ENCODE assay signal across 12 cellular contexts in the genomic region with DNA sequence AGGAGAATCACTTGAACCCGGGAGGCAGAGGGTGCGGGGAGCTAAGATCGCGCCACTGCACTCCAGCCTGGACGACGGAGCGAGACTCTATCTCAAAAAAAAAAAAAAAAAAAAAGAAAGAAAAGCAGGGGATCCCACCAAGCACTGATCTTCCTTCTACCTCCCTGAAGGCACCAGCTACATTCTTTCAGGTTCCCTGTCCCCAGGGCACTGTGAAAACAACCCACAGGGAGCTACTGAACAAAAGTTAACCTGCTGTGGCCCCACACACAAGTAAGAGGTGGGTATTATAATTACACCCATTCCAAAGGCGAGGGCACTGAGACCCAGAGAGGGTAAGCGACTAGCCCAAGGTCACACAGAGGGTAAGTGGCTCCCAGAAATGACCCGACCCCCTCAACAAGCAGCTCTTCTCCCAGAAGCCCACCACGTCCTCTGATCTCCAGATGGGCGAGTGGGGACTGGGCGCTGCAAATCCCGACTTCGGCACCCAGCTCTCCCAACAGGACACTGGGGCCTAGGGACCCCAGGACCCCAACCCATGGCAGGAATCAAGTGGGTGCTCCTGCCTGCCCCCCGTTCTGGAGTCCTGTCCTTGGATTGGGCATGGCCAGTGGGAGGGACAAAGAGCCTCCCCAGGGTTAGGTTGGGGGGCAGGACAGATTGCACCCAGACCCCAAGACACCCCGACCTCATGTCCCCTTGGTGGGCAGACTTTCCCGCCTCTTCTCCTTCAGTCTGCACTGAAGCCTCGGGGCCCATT. TPM values are rescaled to one million over a fixed set of nuclear protein-coding genes. Genes with fewer than 3 reads are reported as not detected.
DNase-seq lines count a peak whose midpoint lies in the region; ATAC-seq and TF ChIP-seq lines count a peak whose summit lies in the region.
"Had no signal": no experiment of that assay in that cellular context is flagged by ENCODE, and none has a peak within 500 bp of the region (broad histone marks: within the 10 kb centered on the region; RNA-seq: fewer than 3 reads in every experiment).

No MANE protein-coding gene starts in this region.

- in situ Hi-C loops in GM23248 (cut with MboI): no loop called here

- H3F3A ChIP-seq in GM23248 (ENCODE audit: insufficient read depth): no peaks in the 10 kb centered on the region

- RAD21 ChIA-PET in HCT116 (lab: Charles Lee; ENCODE audit: low non-redundant PET in 1 of 2, low total read pairs in 2 of 2, uncharacterized antibody in 2 of 2, unreplicated experiment in 2 of 2): no interaction called here

- peaks cover 15% of the 10 kb centered on the region for H3K4me1 ChIP-seq in CD8-positive, alpha-beta memory T cell (ENCODE audit: insufficient read depth, low read length)
- H3K4me1 ChIP-seq in HCT116 (ENCODE audit: control insufficient read depth in 1 of 2, insufficient read depth in 2 of 2, low read length in 2 of 2) (peaks cover 0 to 24% of the 10 kb centered on the region in 2 experiments; a peak in 3 of 4 replicates), GM23248 (ENCODE audit: insufficient read depth) (no peaks in the 10 kb centered on the region)

- H3K27ac ChIP-seq in CD8-positive, alpha-beta memory T cell (ENCODE audit: low read depth, low read length): no peak overlapping the region
- peak overlapping the region; percentile 96; the same call in 1 of the 2 replicates for H3K27ac ChIP-seq in HCT116 (ENCODE audit: low read depth, low read length)
- no peak overlapping the region for H3K27ac ChIP-seq in GM23248

- WGBS in GM23248 (ENCODE audit: low coverage in 1 of 2, low lambda C conversion rate in 2 of 2, missing lambda C conversion rate in 2 of 2), 2 experiments: 89 to 94% methylated on average over 14 to 19 of the region's 19 CpGs

- H3K9me3 Mint-ChIP-seq in CD8-positive, alpha-beta memory T cell: no peaks in the 10 kb centered on the region
- no peaks in the 10 kb centered on the region for H3K9me3 Mint-ChIP-seq in activated naive CD8-positive, alpha-beta T cell (ENCODE audit: low read depth)
- no peaks in the 10 kb centered on the region for H3K9me3 Mint-ChIP-seq in natural killer cell treated with Interleukin-12 subunit alpha and Interleukin-12 subunit beta and Interleukin-15 and Interleukin-18, amount 100 ng/mL, for 72 hours

- no peaks in the 10 kb centered on the region for H3K27me3 ChIP-seq in CD8-positive, alpha-beta memory T cell (ENCODE audit: insufficient read depth, low read length, poor library complexity, severe bottlenecking)
- H3K27me3 ChIP-seq in HCT116 (ENCODE audit: insufficient read depth, low read length): no peaks in the 10 kb centered on the region
- no peaks in the 10 kb centered on the region for H3K27me3 ChIP-seq in GM23248 (replicated peaks; ENCODE audit: insufficient read depth)

- H3K9me2 ChIP-seq in HCT116 (ENCODE audit: insufficient read depth) (no peaks in the 10 kb centered on the region), GM23248 (ENCODE audit: insufficient read depth) (no peaks in the 10 kb centered on the region)

- DNase-seq in CD8-positive, alpha-beta memory T cell: no peak
- no peak for DNase-seq in HCT116 (ENCODE audit: low read depth, low spot score)
- DNase-seq in natural killer cell treated with Interleukin-12 subunit alpha and Interleukin-12 subunit beta and Interleukin-15 and Interleukin-18, amount 100 ng/mL, for 72 hours (ENCODE audit: low spot score): no peak
- DNase-seq in SHP77 (lab: John Stamatoyannopoulos, UW): no peak
- no peak for DNase-seq in GM23248
- DNase-seq in AG08396 (ENCODE audit: low spot score): no peak
- DNase-seq: activated effector memory CD4-positive, alpha-beta T cell treated with anti-CD3 and anti-CD28 coated beads, Interleukin-2, amount 50 U/mL, for 16 hours; EL; head of caudate nucleus; NCI-H774; stimulated activated CD4-positive, alpha-beta T cell treated with anti-CD3 and anti-CD28 coated beads, Interleukin-12 subunit alpha, Interleukin-12 subunit beta, amount 100 ng/mL, for 4 hours had no signal

- H3K36me3 ChIP-seq in CD8-positive, alpha-beta memory T cell (ENCODE audit: insufficient read depth, low read length): no peaks in the 10 kb centered on the region
- peaks cover 0 to 14% of the 10 kb centered on the region in 2 experiments for H3K36me3 ChIP-seq in HCT116 (ENCODE audit: control insufficient read depth in 1 of 2, insufficient read depth in 2 of 2, low read length in 2 of 2)
- H3K36me3 ChIP-seq in GM23248 (ENCODE audit: low read depth): no peaks in the 10 kb centered on the region

- no peak for TF ChIP-seq POLR2A in HCT116 (IDR thresholded peaks at IDR 0.05; ENCODE audit: borderline replicate concordance, extremely low read depth, insufficient read depth, insufficient read length)

- no peak overlapping the region for H3K4me3 ChIP-seq in CD8-positive, alpha-beta memory T cell (ENCODE audit: low read length)
- no peak overlapping the region for H3K4me3 ChIP-seq in HCT116 (replicated peaks in 1 of 2; ENCODE audit: low read depth in 1 of 2, low read length in 2 of 2)
- no peak overlapping the region for H3K4me3 ChIP-seq in GM23248

- H3K4me1 Mint-ChIP-seq in CD8-positive, alpha-beta memory T cell: peaks cover 18 to 23% (median 19%) of the 10 kb centered on the region in 3 donors
- H3K4me1 Mint-ChIP-seq in activated naive CD8-positive, alpha-beta T cell (ENCODE audit: low read depth): peaks cover 17% of the 10 kb centered on the region
- H3K4me1 Mint-ChIP-seq in natural killer cell treated with Interleukin-12 subunit alpha and Interleukin-12 subunit beta and Interleukin-15 and Interleukin-18, amount 100 ng/mL, for 72 hours (ENCODE audit: low read depth in 2 of 2): peaks cover 14 to 20% of the 10 kb centered on the region in 2 donors

- no peak for TF ChIP-seq RAD21 in HCT116 (IDR thresholded peaks at IDR 0.05; ENCODE audit: low read depth)

- no peaks in the 10 kb centered on the region for H3K27me3 Mint-ChIP-seq in CD8-positive, alpha-beta memory T cell
- H3K27me3 Mint-ChIP-seq in activated naive CD8-positive, alpha-beta T cell: no peaks in the 10 kb centered on the region
- no peaks in the 10 kb centered on the region for H3K27me3 Mint-ChIP-seq in natural killer cell treated with Interleukin-12 subunit alpha and Interleukin-12 subunit beta and Interleukin-15 and Interleukin-18, amount 100 ng/mL, for 72 hours

- ATAC-seq in HCT116: no peak
- ATAC-seq in natural killer cell treated with Interleukin-12 subunit alpha and Interleukin-12 subunit beta and Interleukin-15 and Interleukin-18, amount 100 ng/mL, for 72 hours: no peak

- H3K79me2 ChIP-seq in HCT116 (ENCODE audit: insufficient read depth, low read length): peaks cover 76% of the 10 kb centered on the region
- peaks cover 91% of the 10 kb centered on the region for H3K79me2 ChIP-seq in GM23248 (ENCODE audit: insufficient read depth)

- H2AFZ ChIP-seq in HCT116 (ENCODE audit: low read depth, low read length, poor library complexity, severe bottlenecking) (no peak overlapping the region), GM23248 (no peak overlapping the region)

- H3K4me2 ChIP-seq in HCT116 (ENCODE audit: low read length) (peak overlapping the region; percentile 96; the same call in 1 of the 2 replicates), GM23248 (ENCODE audit: unreplicated experiment) (no peak overlapping the region)

- H3K36me3 Mint-ChIP-seq in CD8-positive, alpha-beta memory T cell: peaks cover 0 to 9% (median 0%) of the 10 kb centered on the region in 3 donors
- no peaks in the 10 kb centered on the region for H3K36me3 Mint-ChIP-seq in activated naive CD8-positive, alpha-beta T cell
- H3K36me3 Mint-ChIP-seq in natural killer cell treated with Interleukin-12 subunit alpha and Interleukin-12 subunit beta and Interleukin-15 and Interleukin-18, amount 100 ng/mL, for 72 hours: no peaks in the 10 kb centered on the region

- no peak for TF ChIP-seq CTCF in HCT116 (IDR thresholded peaks at IDR 0.05 in 2 of 3, conservative IDR thresholded peaks at IDR 0.05 in 1 of 3; ENCODE audit: borderline replicate concordance in 1 of 3, insufficient read depth in 1 of 3, low read depth in 2 of 3, low read length in 2 of 3)

- intact Hi-C loops in HCT116 (cut with micrococcal nuclease): no loop called here

- peak overlapping the region in 7 of 8 donors; percentile 62 to 97 (median 77) for H3K27ac Mint-ChIP-seq in CD8-positive, alpha-beta memory T cell
- no peak overlapping the region for H3K27ac Mint-ChIP-seq in activated naive CD8-positive, alpha-beta T cell
- peak overlapping the region; percentile 55 to 78 for H3K27ac Mint-ChIP-seq in natural killer cell treated with Interleukin-12 subunit alpha and Interleukin-12 subunit beta and Interleukin-15 and Interleukin-18, amount 100 ng/mL, for 72 hours

- BruUV-seq in HCT116 (replicated peaks; lab: Mats Ljungman, UMichigan): no TSS peak

- POLR2A ChIA-PET in CD8-positive, alpha-beta memory T cell (lab: Charles Lee): no interaction called here
- POLR2A ChIA-PET in HCT116 (lab: Charles Lee): interaction anchor here (0.7 to 1.6 kb wide), 2 partner anchors 22 to 164 kb away, joined by 4 to 6 read pairs; a partner anchor contains a TSS

- H3K9me3 ChIP-seq in CD8-positive, alpha-beta memory T cell (ENCODE audit: low read length): no peaks in the 10 kb centered on the region
- H3K9me3 ChIP-seq in HCT116 (ENCODE audit: control insufficient read depth in 1 of 2, insufficient read depth in 1 of 2, low read depth in 1 of 2, low read length in 2 of 2) (no peaks in the 10 kb centered on the region), GM23248 (ENCODE audit: low read depth) (no peaks in the 10 kb centered on the region)

- H3K9ac ChIP-seq in HCT116 (ENCODE audit: low read length) (peak overlapping the region; percentile 100; the same call in 1 of the 2 replicates), GM23248 (no peak overlapping the region)

- peak overlapping the region; percentile 73 to 93 (median 88) for H3K4me3 Mint-ChIP-seq in CD8-positive, alpha-beta memory T cell
- H3K4me3 Mint-ChIP-seq in activated naive CD8-positive, alpha-beta T cell: peak overlapping the region; percentile 83
- H3K4me3 Mint-ChIP-seq in natural killer cell treated with Interleukin-12 subunit alpha and Interleukin-12 subunit beta and Interleukin-15 and Interleukin-18, amount 100 ng/mL, for 72 hours: peak overlapping the region; percentile 63

- CTCF ChIA-PET in CD8-positive, alpha-beta memory T cell (lab: Charles Lee): interaction anchor here (0.6 to 0.8 kb wide), 2 partner anchors 125 to 770 kb away, joined by 3 to 4 read pairs; no protein-coding TSS in a partner anchor
- CTCF ChIA-PET in HCT116 (lab: Charles Lee): interaction anchor here (0.7 kb wide), 1 partner anchor 9 kb away, joined by 3 read pairs; no protein-coding TSS in a partner anchor

- H4K20me1 ChIP-seq in HCT116 (ENCODE audit: insufficient read depth): peaks cover 9% of the 10 kb centered on the region; the same call in 1 of the 2 replicates
- no peaks in the 10 kb centered on the region for H4K20me1 ChIP-seq in GM23248 (ENCODE audit: insufficient read depth)

RNA-seq across cellular contexts. Expression of a gene that starts 2.4 kb away (rescaled TPM):
- 100 to 1,000 TPM; 110 to 116 TPM for total RNA-seq in CD8-positive, alpha-beta memory T cell
- 13.1 TPM for polyA plus RNA-seq in CD8-positive, alpha-beta memory T cell
- 228 TPM for total RNA-seq in HCT116 (2021; ENCODE audit: unreplicated experiment)
- 166 and 204 TPM in 2 replicates for polyA plus RNA-seq in HCT116 (2012)
- total RNA-seq in natural killer cell treated with Interleukin-12 subunit alpha and Interleukin-12 subunit beta and Interleukin-15 and Interleukin-18, amount 100 ng/mL, for 72 hours: 100 to 1,000 TPM in 1 of 2 donors, 10 to 100 TPM in 1; 74.9 to 165 TPM
- 93.7 and 119 TPM in 2 replicates for total RNA-seq in GM23248 (2014; rRNA removed; shearing (Covaris generic))
- 25.2 and 25.9 TPM in 2 replicates for polyA plus RNA-seq in GM23248 (2016; fragmentation: Nextera tagmentation; extraction: Ambion mirVana)

RNA-seq across cellular contexts. Expression of a gene that starts 21.5 kb away (rescaled TPM):
- total RNA-seq in CD8-positive, alpha-beta memory T cell: 10 to 100 TPM; 51.1 to 53.7 TPM
- 90.7 TPM for polyA plus RNA-seq in CD8-positive, alpha-beta memory T cell
- 37.9 TPM for total RNA-seq in HCT116 (2021; ENCODE audit: unreplicated experiment)
- polyA plus RNA-seq in HCT116 (2012): 40.1 and 61.8 TPM in 2 replicates
- 100 to 1,000 TPM; 233 to 784 TPM for total RNA-seq in natural killer cell treated with Interleukin-12 subunit alpha and Interleukin-12 subunit beta and Interleukin-15 and Interleukin-18, amount 100 ng/mL, for 72 hours
- 89.7 TPM in 2 replicates for total RNA-seq in GM23248 (2014; rRNA removed; shearing (Covaris generic))
- 95.0 and 96.1 TPM in 2 replicates for polyA plus RNA-seq in GM23248 (2016; fragmentation: Nextera tagmentation; extraction: Ambion mirVana)

RNA-seq across cellular contexts. Expression of a gene that starts 27.0 kb away (rescaled TPM):
- 100 to 1,000 TPM; 154 to 169 TPM for total RNA-seq in CD8-positive, alpha-beta memory T cell
- 71.0 TPM for polyA plus RNA-seq in CD8-positive, alpha-beta memory T cell
- 151 TPM for total RNA-seq in HCT116 (2021; ENCODE audit: unreplicated experiment)
- polyA plus RNA-seq in HCT116 (2012): 77.6 and 78.7 TPM in 2 replicates
- total RNA-seq in natural killer cell treated with Interleukin-12 subunit alpha and Interleukin-12 subunit beta and Interleukin-15 and Interleukin-18, amount 100 ng/mL, for 72 hours: 100 to 1,000 TPM in 1 of 2 donors, 10 to 100 TPM in 1; 80.1 to 124 TPM
- 56.4 and 57.6 TPM in 2 replicates for total RNA-seq in GM23248 (2014; rRNA removed; shearing (Covaris generic))
- 143 and 161 TPM in 2 replicates for polyA plus RNA-seq in GM23248 (2016; fragmentation: Nextera tagmentation; extraction: Ambion mirVana)
